8 cellular contexts compared by ENCODE assay signal in genomic region chr17:55348749-55349354, GRCh38.
A peak's percentile ranks its signal among the peaks of the same experiment; 100 is the strongest.
DNase-seq lines count a peak whose midpoint lies in the region; ATAC-seq and TF ChIP-seq lines count a peak whose summit lies in the region.

No MANE protein-coding gene starts in this region.

- H3K4me3 ChIP-seq in AG09309 (ENCODE audit: control insufficient read depth, low read depth, low read length): no peak overlapping the region

- intact Hi-C loops in left ventricle myocardium superior (cut with micrococcal nuclease) (loop anchor here (2.0 kb wide), 1 partner anchor 356 kb away; no protein-coding TSS in a partner anchor), sciatic nerve (cut with DNase I) (no loop called here)

- TF ChIP-seq CTCF in AG09309 (IDR thresholded peaks at IDR 0.05; ENCODE audit: control insufficient read depth, insufficient read depth, low read depth, low read length, missing control alignments): peak; percentile 92

- DNase-seq in AG09309 (ENCODE audit: low read depth) (no peak), M059J (ENCODE audit: low read depth) (peak; percentile 56), SK-N-DZ (ENCODE audit: low spot score) (peak; percentile 70), amniotic stem cell (lab: John Stamatoyannopoulos, UW) (peak; percentile 30), left ventricle myocardium superior (peak; percentile 56), sciatic nerve (ENCODE audit: low spot score) (peak; percentile 60)

- ATAC-seq in GM19397 (IDR thresholded peaks at IDR 0.05; ENCODE audit: unreplicated experiment): peak; percentile 65
- ATAC-seq in left ventricle myocardium superior: peak; percentile 83
- ATAC-seq in sciatic nerve: peak; percentile 78
- no peak for ATAC-seq in GM21737 (IDR thresholded peaks at IDR 0.05; ENCODE audit: unreplicated experiment)
